8 cellular contexts compared by ENCODE assay signal in genomic region chr5:76403713-76403962, GRCh38. TPM values are rescaled to one million over a fixed set of nuclear protein-coding genes. Genes with fewer than 3 reads are reported as not detected.
DNase-seq lines count a peak whose midpoint lies in the region; ATAC-seq lines count a peak whose summit lies in the region.

No MANE protein-coding gene starts in this region.

- no peak for DNase-seq in CD4-positive, alpha-beta memory T cell
- DNase-seq in KBM-7 (peak; percentile 67), NCI-H2029 (lab: John Stamatoyannopoulos, UW) (no peak)
- no peak for DNase-seq in natural killer cell treated with Interleukin-12 subunit alpha and Interleukin-12 subunit beta and Interleukin-15 and Interleukin-18, amount 100 ng/mL, for 72 hours (ENCODE audit: low spot score)

- H3K4me1 Mint-ChIP-seq in CD4-positive, alpha-beta memory T cell, result peaks cover 49 to 77% (median 59%) of the 10 kb centered on the region in 4 donors
- peaks cover 59 to 66% of the 10 kb centered on the region in 2 donors for H3K4me1 Mint-ChIP-seq in natural killer cell treated with Interleukin-12 subunit alpha and Interleukin-12 subunit beta and Interleukin-15 and Interleukin-18, amount 100 ng/mL, for 72 hours (ENCODE audit: low read depth in 2 of 2)

- CTCF ChIA-PET in CD4-positive, alpha-beta memory T cell (lab: Charles Lee; ENCODE audit: partially characterized antibody), result interaction anchor here (0.7 to 13.0 kb wide), 34 partner anchors 10 to 237 kb away, joined by 3 to 140 read pairs (median 4); no protein-coding TSS in a partner anchor

- peaks cover 0 to 3% (median 0%) of the 10 kb centered on the region in 8 donors for H3K9me3 Mint-ChIP-seq in CD4-positive, alpha-beta memory T cell
- H3K9me3 Mint-ChIP-seq in natural killer cell treated with Interleukin-12 subunit alpha and Interleukin-12 subunit beta and Interleukin-15 and Interleukin-18, amount 100 ng/mL, for 72 hours, result no peaks in the 10 kb centered on the region

- no peaks in the 10 kb centered on the region for H3K27me3 Mint-ChIP-seq in CD4-positive, alpha-beta memory T cell
- H3K27me3 Mint-ChIP-seq in natural killer cell treated with Interleukin-12 subunit alpha and Interleukin-12 subunit beta and Interleukin-15 and Interleukin-18, amount 100 ng/mL, for 72 hours, result no peaks in the 10 kb centered on the region

- peaks cover 61% of the 10 kb centered on the region for H3K4me1 ChIP-seq in CD4-positive, alpha-beta memory T cell (ENCODE audit: insufficient read depth, low read length)
- H3K4me1 ChIP-seq in ectodermal cell (ENCODE audit: control insufficient read depth, insufficient read depth, low read length), result no peaks in the 10 kb centered on the region

- POLR2A ChIA-PET in CD4-positive, alpha-beta memory T cell (lab: Charles Lee; ENCODE audit: partially characterized antibody), result interaction anchor here (0.6 to 7.4 kb wide), 42 partner anchors 12 to 1637 kb away, joined by 3 to 248 read pairs (median 4); partner anchors contain the start of genes AGGF1, GFM2 and NSA2

- H3K27ac Mint-ChIP-seq in CD4-positive, alpha-beta memory T cell, result peak overlapping the region; percentile 95 to 99 (median 96)
- peak overlapping the region; percentile 92 to 94 for H3K27ac Mint-ChIP-seq in natural killer cell treated with Interleukin-12 subunit alpha and Interleukin-12 subunit beta and Interleukin-15 and Interleukin-18, amount 100 ng/mL, for 72 hours

- H3K4me3 Mint-ChIP-seq in CD4-positive, alpha-beta memory T cell, result peak overlapping the region; percentile 90 to 98 (median 97)
- H3K4me3 Mint-ChIP-seq in natural killer cell treated with Interleukin-12 subunit alpha and Interleukin-12 subunit beta and Interleukin-15 and Interleukin-18, amount 100 ng/mL, for 72 hours, result peak overlapping the region; percentile 97

- WGBS in ectodermal cell, 2 experiments, result 0% methylated on average over 19 of the region's 19 CpGs

- no peaks in the 10 kb centered on the region for H3K9me3 ChIP-seq in CD4-positive, alpha-beta memory T cell (ENCODE audit: control insufficient read depth in 1 of 2, low read length in 2 of 2)
- no peaks in the 10 kb centered on the region for H3K9me3 ChIP-seq in ectodermal cell (ENCODE audit: control insufficient read depth, low read length)

- in situ Hi-C loops in KBM-7 (cut with MboI; ENCODE audit: low pct_unique_long_range_greater_than_20kb, low sequenced_read_pairs), result no loop called here

- peak overlapping the region; percentile 93 for H3K27ac ChIP-seq in CD4-positive, alpha-beta memory T cell (ENCODE audit: low read depth, low read length)
- H3K27ac ChIP-seq in ectodermal cell (ENCODE audit: insufficient read depth, low read depth, low read length, poor library complexity, severe bottlenecking), result no peak overlapping the region

- H3K27me3 ChIP-seq in CD4-positive, alpha-beta memory T cell (ENCODE audit: insufficient read depth, low read length), result no peaks in the 10 kb centered on the region
- H3K27me3 ChIP-seq in ectodermal cell (ENCODE audit: control insufficient read depth, insufficient read depth, low read length, poor library complexity, severe bottlenecking), result peaks cover 6% of the 10 kb centered on the region

- H3K36me3 Mint-ChIP-seq in CD4-positive, alpha-beta memory T cell, result peaks cover 0 to 26% of the 10 kb centered on the region in 2 donors
- no peaks in the 10 kb centered on the region for H3K36me3 Mint-ChIP-seq in natural killer cell treated with Interleukin-12 subunit alpha and Interleukin-12 subunit beta and Interleukin-15 and Interleukin-18, amount 100 ng/mL, for 72 hours

- H3K4me3 ChIP-seq in CD4-positive, alpha-beta memory T cell (ENCODE audit: low read length in 2 of 2), result peak overlapping the region; percentile 68 to 82
- H3K4me3 ChIP-seq in ectodermal cell (ENCODE audit: insufficient read depth, low read depth, low read length), result peak overlapping the region; percentile 81

- no peak for ATAC-seq in natural killer cell treated with Interleukin-12 subunit alpha and Interleukin-12 subunit beta and Interleukin-15 and Interleukin-18, amount 100 ng/mL, for 72 hours
- ATAC-seq in GM21515 (IDR thresholded peaks at IDR 0.05; ENCODE audit: unreplicated experiment), result no peak
- ATAC-seq in HG03565 (IDR thresholded peaks at IDR 0.05; ENCODE audit: unreplicated experiment), result no peak
- ATAC-seq in GM18909 (IDR thresholded peaks at IDR 0.05; ENCODE audit: poor library complexity, unreplicated experiment), result no peak

- intact Hi-C loops in CD4-positive, alpha-beta memory T cell (cut with micrococcal nuclease), result loop anchor here (1.0 to 10.0 kb wide), 8 partner anchors 49 to 893 kb away; partner anchors contain the start of genes CERT1 and POLK

- H3K36me3 ChIP-seq in CD4-positive, alpha-beta memory T cell (ENCODE audit: insufficient read depth, low read length), result no peaks in the 10 kb centered on the region
- no peaks in the 10 kb centered on the region for H3K36me3 ChIP-seq in ectodermal cell (ENCODE audit: control insufficient read depth, insufficient read depth, low read length)

RNA-seq across cellular contexts. Expression of gene IQGAP2, which starts 0.6 kb away (rescaled TPM):
- total RNA-seq in CD4-positive, alpha-beta memory T cell, result 100 to 1,000 TPM; 125 to 126 TPM
- 10 to 100 TPM; 24.7 to 72.5 TPM for polyA plus RNA-seq in CD4-positive, alpha-beta memory T cell
- polyA plus RNA-seq in ectodermal cell (2013, experiment 1 of 4), result 28.2 TPM
- polyA plus RNA-seq in ectodermal cell (2013, experiment 2 of 4), result 31.5 TPM
- 31.9 TPM for polyA plus RNA-seq in ectodermal cell (2013, experiment 3 of 4)
- polyA plus RNA-seq in ectodermal cell (2013, experiment 4 of 4), result 31.8 TPM
- total RNA-seq in natural killer cell treated with Interleukin-12 subunit alpha and Interleukin-12 subunit beta and Interleukin-15 and Interleukin-18, amount 100 ng/mL, for 72 hours, result 100 to 1,000 TPM; 104 to 111 TPM
